In genomic region chr1:52553372-52554266, GRCh38 we compare ENCODE assay signal across 1 cellular context.
TF ChIP-seq lines count a peak whose summit lies in the region.

No MANE protein-coding gene starts in this region.

TF ChIP-seq in GM12878, 131 proteins besides CTCF, POLR2A, EP300 and RAD21 (continued from another document and continues in another):
- TF ChIP-seq HDGF (IDR thresholded peaks at IDR 0.05) (no peak), YY1 (IDR thresholded peaks at IDR 0.05; ENCODE audit: low read depth, low read length) (no peak), IKZF2 (IDR thresholded peaks at IDR 0.05) (no peak), NRF1 (conservative IDR thresholded peaks at IDR 0.05; ENCODE audit: low read depth, low read length) (no peak), ZBTB11 (CRISPR knock-in tag; IDR thresholded peaks at IDR 0.05) (no peak), NR2C1 (IDR thresholded peaks at IDR 0.05) (peak; percentile 30; the same call in 1 of the 2 replicates), GATAD2B (conservative IDR thresholded peaks at IDR 0.05; ENCODE audit: low read depth) (peak; percentile 97), PAX5 (IDR thresholded peaks at IDR 0.05; ENCODE audit: borderline replicate concordance, low read depth, low read length) (no peak), ESRRA (IDR thresholded peaks at IDR 0.05; ENCODE audit: low read length) (no peak), PBX3 (IDR thresholded peaks at IDR 0.05; ENCODE audit: insufficient replicate concordance, low read depth, low read length) (no peak), SUZ12 (IDR thresholded peaks at IDR 0.05; ENCODE audit: unreplicated experiment) (no peak), TAF1 (IDR thresholded peaks at IDR 0.05; ENCODE audit: borderline replicate concordance, low read depth, low read length) (peak; percentile 47; the same call in 1 of the 2 replicates), PRDM15 (CRISPR knock-in tag; IDR thresholded peaks at IDR 0.05) (no peak), ZNF207 (IDR thresholded peaks at IDR 0.05; ENCODE audit: borderline replicate concordance) (peak; percentile 73; the same call in 1 of the 2 replicates), ZBED1 (IDR thresholded peaks at IDR 0.05; ENCODE audit: borderline replicate concordance) (no peak), ATF2 (IDR thresholded peaks at IDR 0.05; ENCODE audit: low read length) (no peak), KAT2A (conservative IDR thresholded peaks at IDR 0.05; ENCODE audit: control insufficient read depth, low read depth, low read length) (no peak), RUNX3 (IDR thresholded peaks at IDR 0.05; ENCODE audit: low read length) (no peak), ZZZ3 (IDR thresholded peaks at IDR 0.05; ENCODE audit: control insufficient read depth, insufficient read length, low read depth) (no peak), POLR2AphosphoS5 (IDR thresholded peaks at IDR 0.05; ENCODE audit: low read length) (peak; percentile 60; the same call in 1 of the 2 replicates), MXI1 (IDR thresholded peaks at IDR 0.05; ENCODE audit: low read depth, low read length) (peak; percentile 26; the same call in 1 of the 2 replicates), MTA2 (IDR thresholded peaks at IDR 0.05; ENCODE audit: low read depth) (no peak), SKIL (IDR thresholded peaks at IDR 0.05; ENCODE audit: low read depth, poor library complexity, severe bottlenecking) (no peak), NFIC (IDR thresholded peaks at IDR 0.05; ENCODE audit: low read depth, low read length) (no peak), SP1 (IDR thresholded peaks at IDR 0.05; ENCODE audit: low read depth, low read length) (peak; percentile 53), CREB1 (IDR thresholded peaks at IDR 0.05; ENCODE audit: low read depth) (no peak), JUNB (IDR thresholded peaks at IDR 0.05) (no peak), CBFB (IDR thresholded peaks at IDR 0.05; ENCODE audit: low read depth) (no peak), HDAC6 (IDR thresholded peaks at IDR 0.05; ENCODE audit: unreplicated experiment) (no peak), SMC3 (IDR thresholded peaks at IDR 0.05; ENCODE audit: borderline replicate concordance, low read length) (no peak), ELK1 (IDR thresholded peaks at IDR 0.05; ENCODE audit: low read depth, low read length) (no peak), SMAD1 (IDR thresholded peaks at IDR 0.05; ENCODE audit: low read depth, partially characterized antibody) (no peak), MLLT1 (IDR thresholded peaks at IDR 0.05) (no peak), SREBF1 (IDR thresholded peaks at IDR 0.05; ENCODE audit: low read length) (no peak), ATF7 (IDR thresholded peaks at IDR 0.05; ENCODE audit: low read depth) (no peak), SUPT20H (IDR thresholded peaks at IDR 0.05; ENCODE audit: borderline replicate concordance, control insufficient read depth, low read depth, low read length) (no peak), NFYA (IDR thresholded peaks at IDR 0.05; ENCODE audit: borderline replicate concordance, low read depth, low read length) (no peak), HDAC2 (IDR thresholded peaks at IDR 0.05) (no peak), JUND (IDR thresholded peaks at IDR 0.05; ENCODE audit: low read depth, low read length) (no peak), STAT3 (IDR thresholded peaks at IDR 0.05; ENCODE audit: low read depth, low read length) (no peak), NFXL1 (IDR thresholded peaks at IDR 0.05; ENCODE audit: borderline replicate concordance) (no peak), FOXK2 (IDR thresholded peaks at IDR 0.05) (no peak), SIN3A (IDR thresholded peaks at IDR 0.05; ENCODE audit: low read depth, low read length) (no peak), IRF3 (IDR thresholded peaks at IDR 0.05) (no peak), CHD2 (IDR thresholded peaks at IDR 0.05; ENCODE audit: borderline replicate concordance, low read depth, low read length) (peak; percentile 95), IRF4 (IDR thresholded peaks at IDR 0.05; ENCODE audit: low read depth, low read length) (no peak), POLR2AphosphoS2 (IDR thresholded peaks at IDR 0.05; ENCODE audit: low read depth, low read length) (no peak), ETV6 (conservative IDR thresholded peaks at IDR 0.05 in 1 of 2, IDR thresholded peaks at IDR 0.05 in 1 of 2; ENCODE audit: borderline replicate concordance in 1 of 2, low read depth in 1 of 2) (no peak), CBX5 (IDR thresholded peaks at IDR 0.05; ENCODE audit: low read depth) (no peak), ZNF217 (IDR thresholded peaks at IDR 0.05) (no peak), KDM1A (IDR thresholded peaks at IDR 0.05; ENCODE audit: borderline replicate concordance) (no peak), MAX (IDR thresholded peaks at IDR 0.05; ENCODE audit: low read depth, low read length) (no peak; the same call in 1 of the 2 replicates), CHD4 (IDR thresholded peaks at IDR 0.05) (no peak), USF2 (IDR thresholded peaks at IDR 0.05; ENCODE audit: borderline replicate concordance, low read depth, low read length) (no peak), STAT1 (conservative IDR thresholded peaks at IDR 0.05) (no peak), PAX8 (IDR thresholded peaks at IDR 0.05) (no peak), RELA (IDR thresholded peaks at IDR 0.05; ENCODE audit: borderline replicate concordance, partially characterized antibody) (no peak)
